17 cellular contexts compared by ENCODE assay signal in genomic region chr3:9942934-9943690, GRCh38. TPM values are rescaled to one million over a fixed set of nuclear protein-coding genes. Genes with fewer than 3 reads are reported as not detected.
A peak's percentile ranks its signal among the peaks of the same experiment; 100 is the strongest.
DNase-seq lines count a peak whose midpoint lies in the region; ATAC-seq, FAIRE-seq and TF ChIP-seq lines count a peak whose summit lies in the region.
"Had no signal": no experiment of that assay in that cellular context is flagged by ENCODE, and none has a peak within 500 bp of the region (broad histone marks: within the 10 kb centered on the region; RNA-seq: fewer than 3 reads in every experiment).

No MANE protein-coding gene starts in this region.

- H2BK15ac ChIP-seq in H1 (ENCODE audit: low read length) = no peak overlapping the region

- H2BK20ac ChIP-seq in H1 (ENCODE audit: low read length) = no peak overlapping the region

- no peaks in the 10 kb centered on the region for H4K20me1 ChIP-seq in H1 (replicated peaks in 1 of 2; ENCODE audit: control insufficient read depth in 1 of 2, insufficient read depth in 2 of 2, low read length in 2 of 2)

- H2BK120ac ChIP-seq in H1 (replicated peaks; ENCODE audit: low read depth, low read length) = no peak overlapping the region

- H3K79me2 ChIP-seq in H1 (ENCODE audit: control insufficient read depth in 1 of 2, insufficient read depth in 2 of 2, low read length in 2 of 2) = no peaks in the 10 kb centered on the region

- no peaks in the 10 kb centered on the region for H3K36me3 ChIP-seq in CD4-positive, CD25-positive, alpha-beta regulatory T cell (ENCODE audit: control insufficient read depth, insufficient read depth, low read length)
- H3K36me3 ChIP-seq in RWPE2 (ENCODE audit: low read depth) = peaks cover 6% of the 10 kb centered on the region; the same call in 1 of the 2 replicates
- no peaks in the 10 kb centered on the region for H3K36me3 ChIP-seq in H1 (ENCODE audit: control insufficient read depth in 2 of 4, insufficient read depth in 4 of 4, low read length in 3 of 4)
- H3K36me3 ChIP-seq: SJCRH30 had no signal

- no peak overlapping the region for H3K4me2 ChIP-seq in H1 (ENCODE audit: insufficient read depth in 1 of 2, low read depth in 2 of 2, low read length in 2 of 2)

- H3K27ac ChIP-seq in 22Rv1 (peak overlapping the region; percentile 84), RWPE2 (ENCODE audit: poor library complexity, severe bottlenecking) (no peak overlapping the region), H1 (ENCODE audit: low read depth, low read length) (no peak overlapping the region)
- H3K27ac ChIP-seq in CD4-positive, CD25-positive, alpha-beta regulatory T cell (ENCODE audit: insufficient read depth, low read length, poor library complexity, severe bottlenecking) = no peak overlapping the region
- H3K27ac ChIP-seq: GM23248, SJCRH30 had no signal

- no peak overlapping the region for H3K56ac ChIP-seq in H1 (replicated peaks; ENCODE audit: insufficient read length, low read depth, low read length)

- no peak overlapping the region for H3K4ac ChIP-seq in H1 (replicated peaks; ENCODE audit: insufficient read length, low read depth, low read length)

- no peaks in the 10 kb centered on the region for H3K79me1 ChIP-seq in H1 (ENCODE audit: low read depth, low read length)

- H2AFZ ChIP-seq in H1 (ENCODE audit: low read length) = no peak overlapping the region
- H2AFZ ChIP-seq: GM23248 had no signal

- H2BK12ac ChIP-seq in H1 (ENCODE audit: low read depth, low read length) = no peak overlapping the region

- H3K27me3 ChIP-seq in CD4-positive, CD25-positive, alpha-beta regulatory T cell (ENCODE audit: control insufficient read depth, insufficient read depth, low read length) = no peaks in the 10 kb centered on the region
- H3K27me3 ChIP-seq in RWPE2 (ENCODE audit: insufficient read depth, poor library complexity, severe bottlenecking) = no peaks in the 10 kb centered on the region
- H3K27me3 ChIP-seq in H1 (replicated peaks in 1 of 4; ENCODE audit: control insufficient read depth in 3 of 4, extremely low read depth in 1 of 4, insufficient read depth in 3 of 4, low read length in 3 of 4) = no peaks in the 10 kb centered on the region
- H3K27me3 ChIP-seq: SJCRH30 had no signal

- TF ChIP-seq POLR2A in H1 (IDR thresholded peaks at IDR 0.05; ENCODE audit: control extremely low read depth in 1 of 2, low read depth in 2 of 2, low read length in 2 of 2) = 0 out of 3 replicates have a peak, but pooled peaks of 1 of the 2 experiments have one; percentile 2

- no peak overlapping the region for H3K14ac ChIP-seq in H1 (ENCODE audit: insufficient read length)

- no peaks in the 10 kb centered on the region for H3K4me1 ChIP-seq in CD4-positive, CD25-positive, alpha-beta regulatory T cell (ENCODE audit: control insufficient read depth, insufficient read depth, low read length, poor library complexity, severe bottlenecking)
- H3K4me1 ChIP-seq in RWPE2 (ENCODE audit: insufficient read depth, poor library complexity, severe bottlenecking) (no peaks in the 10 kb centered on the region), H1 (replicated peaks in 1 of 4; ENCODE audit: control insufficient read depth in 3 of 4, insufficient read depth in 4 of 4, low read length in 3 of 4) (peaks cover 0 to 8% (median 4%) of the 10 kb centered on the region in 4 experiments; a peak in 5 of 7 replicates)
- H3K4me1 ChIP-seq: SJCRH30 had no signal

- DNase-seq in CD4-positive, CD25-positive, alpha-beta regulatory T cell = no peak
- DNase-seq in RWPE2 (ENCODE audit: low spot score) = peak; percentile 33
- DNase-seq in H1 (ENCODE audit: low read depth in 1 of 2, low spot score in 2 of 2) = no peak
- no peak for DNase-seq in cortex of kidney (lab: John Stamatoyannopoulos, UW)
- DNase-seq: GDM1, GM23248, KG1, NCI-H1436, NCI-H2029, NCI-H748 treated with DMSO at 0.1 percent for 48 hours, OCI-M1, SJCRH30 had no signal

- no peaks in the 10 kb centered on the region for H3K9me3 ChIP-seq in CD4-positive, CD25-positive, alpha-beta regulatory T cell (ENCODE audit: control insufficient read depth in 2 of 2, low read length in 2 of 2)
- H3K9me3 ChIP-seq in RWPE2 (ENCODE audit: severe bottlenecking) (no peaks in the 10 kb centered on the region), H1 (ENCODE audit: insufficient read depth in 2 of 2, low read depth in 1 of 2, low read length in 1 of 2) (peaks cover 0 to 4% of the 10 kb centered on the region in 2 experiments; a peak in 1 of 4 replicates)
- H3K9me3 ChIP-seq: SJCRH30 had no signal

- no peak overlapping the region for H2BK5ac ChIP-seq in H1 (ENCODE audit: low read depth, low read length)

- no peak overlapping the region for H4K5ac ChIP-seq in H1 (ENCODE audit: insufficient read length, low read depth, low read length)

- no peak for TF ChIP-seq RAD21 in H1 (IDR thresholded peaks at IDR 0.05 in 1 of 2, conservative IDR thresholded peaks at IDR 0.05 in 1 of 2; ENCODE audit: low read depth in 2 of 2, low read length in 2 of 2)

- H3K36me3 Mint-ChIP-seq in CD4-positive, CD25-positive, alpha-beta regulatory T cell = peaks cover 11% of the 10 kb centered on the region

- H4K8ac ChIP-seq in H1 (ENCODE audit: extremely low read depth, insufficient read depth, low read length) = peak overlapping the region; percentile 51; the same call in 1 of the 2 replicates

- TF ChIP-seq EP300 in H1 (IDR thresholded peaks at IDR 0.05; ENCODE audit: borderline replicate concordance in 1 of 2, low read depth in 2 of 2, low read length in 2 of 2) = no peak

- no peak overlapping the region for H2AK5ac ChIP-seq in H1 (ENCODE audit: low read depth, low read length)

- ATAC-seq in CD4-positive, CD25-positive, alpha-beta regulatory T cell (ENCODE audit: low read depth in 2 of 2) = no peak
- ATAC-seq in RWPE2 (ENCODE audit: low read depth) = no peak
- no peak for ATAC-seq in HG02763 (IDR thresholded peaks at IDR 0.05; ENCODE audit: unreplicated experiment)
- no peak for ATAC-seq in GM19452 (IDR thresholded peaks at IDR 0.05; ENCODE audit: unreplicated experiment)

- peaks cover 0 to 7% (median 3%) of the 10 kb centered on the region in 4 donors for H3K4me1 Mint-ChIP-seq in CD4-positive, CD25-positive, alpha-beta regulatory T cell

- FAIRE-seq in H1 (lab: Jason Lieb, UNC) = no peak
- FAIRE-seq: GM19239 had no signal

- H3K27ac Mint-ChIP-seq in CD4-positive, CD25-positive, alpha-beta regulatory T cell = peak overlapping the region in 2 of 3 donors; percentile 29 to 94

- H4K91ac ChIP-seq in H1 (replicated peaks; ENCODE audit: insufficient read length, low read length) = no peak overlapping the region

- H3K4me3 Mint-ChIP-seq in CD4-positive, CD25-positive, alpha-beta regulatory T cell = no peak overlapping the region

- H3K9ac ChIP-seq in H1 (replicated peaks in 1 of 4; ENCODE audit: extremely low read depth in 1 of 4, low read depth in 3 of 4, low read length in 3 of 4) = no peak overlapping the region
- H3K9ac ChIP-seq: GM23248 had no signal

- no peaks in the 10 kb centered on the region for H3K9me3 Mint-ChIP-seq in CD4-positive, CD25-positive, alpha-beta regulatory T cell

- CTCF ChIA-PET in H1 (lab: Charles Lee; ENCODE audit: partially characterized antibody) = interaction anchor here (0.6 to 1.8 kb wide), 10 partner anchors 9 to 116 kb away, joined by 3 to 8 read pairs (median 3); partner anchors contain the start of genes IL17RC and PRRT3

- H3K18ac ChIP-seq in H1 (ENCODE audit: extremely low read depth, low read length) = no peak overlapping the region

- WGBS in H1 (ENCODE audit: extremely low coverage in 1 of 2, insufficient coverage in 1 of 2, insufficient read length in 1 of 2, insufficient replicate concordance in 2 of 2, low coverage in 1 of 2, low lambda C conversion rate in 2 of 2, missing lambda C conversion rate in 1 of 2), 2 experiments = 88% methylated on average over 11 of the region's 11 CpGs; no CpG with 5 or more reads in 1 of the 2 experiments

- H3K23me2 ChIP-seq in H1 (ENCODE audit: low read depth, low read length) = peaks cover 18% of the 10 kb centered on the region; the same call in 1 of the 2 replicates

- POLR2A ChIA-PET in H1 (lab: Charles Lee; ENCODE audit: partially characterized antibody) = interaction anchor here (0.8 to 1.9 kb wide), 9 partner anchors 8 to 150 kb away, joined by 3 to 16 read pairs (median 4); partner anchors contain the start of genes ARPC4, CRELD1, PRRT3 and TTLL3

- H3K27me3 Mint-ChIP-seq in CD4-positive, CD25-positive, alpha-beta regulatory T cell = peaks cover 6% of the 10 kb centered on the region

- TF ChIP-seq CTCF in 22Rv1 (IDR thresholded peaks at IDR 0.05) (no peak), RWPE2 (IDR thresholded peaks at IDR 0.05; ENCODE audit: poor library complexity, severe bottlenecking) (no peak), H1 (IDR thresholded peaks at IDR 0.05; ENCODE audit: control extremely low read depth in 1 of 3, insufficient read depth in 1 of 3, low read depth in 1 of 3, low read length in 3 of 3) (no peak)

- no peak overlapping the region for H3K4me3 ChIP-seq in CD4-positive, CD25-positive, alpha-beta regulatory T cell (ENCODE audit: low read depth, low read length)
- no peak overlapping the region for H3K4me3 ChIP-seq in RWPE2 (ENCODE audit: severe bottlenecking)
- H3K4me3 ChIP-seq in H1 (ENCODE audit: extremely low read depth in 1 of 4, insufficient read depth in 2 of 4, low read depth in 3 of 4, low read length in 4 of 4) = no peak overlapping the region
- H3K4me3 ChIP-seq: GM23248, SJCRH30 had no signal

- H3K23ac ChIP-seq in H1 (ENCODE audit: insufficient read length) = no peak overlapping the region

RNA-seq across cellular contexts. Expression of gene PRRT3, which starts 9.1 kb away (rescaled TPM):
- 4.7 TPM for total RNA-seq in CD4-positive, CD25-positive, alpha-beta regulatory T cell
- 1 to 10 TPM; 3.0 to 4.3 (median 4.2) TPM for polyA plus RNA-seq in CD4-positive, CD25-positive, alpha-beta regulatory T cell
- total RNA-seq in H1 (2021; fragmentation: NEBNext Ultra II Directional; extraction: Animal tissue kit (Norgen Biotek cat#: 25700)) = 8.4 and 9.2 TPM in 2 replicates
- polyA plus RNA-seq in H1 (2011; rRNA removed) = 9.0 and 10.0 TPM in 2 replicates
- polyA plus RNA-seq in H1 (2011; cell fraction: cytosol; rRNA removed) = 8.0 TPM
- 16.5 TPM for polyA plus RNA-seq in H1 (2011; cell fraction: nucleus; rRNA removed)
- polyA plus RNA-seq in H1 (2012, experiment 1 of 2) = 3.3 to 7.9 TPM (median 6.0 TPM) in 4 replicates
- polyA plus RNA-seq in H1 (2012, experiment 2 of 2) = 5.7 TPM
- polyA plus RNA-seq in H1 (2013, experiment 1 of 2) = 9.2 TPM
- polyA plus RNA-seq in H1 (2013, experiment 2 of 2) = 7.5 TPM
- polyA minus RNA-seq in H1 (2011; rRNA and poly(A)+ RNA removed) = 18.5 and 23.8 TPM in 2 replicates
- polyA minus RNA-seq in H1 (2011; cell fraction: cytosol; rRNA and poly(A)+ RNA removed) = 7.2 TPM
- polyA minus RNA-seq in H1 (2011; cell fraction: nucleus; rRNA and poly(A)+ RNA removed) = 29.8 TPM

RNA-seq across cellular contexts. Expression of gene CRELD1, which starts 9.5 kb away (rescaled TPM):
- total RNA-seq in CD4-positive, CD25-positive, alpha-beta regulatory T cell = 24.6 TPM
- polyA plus RNA-seq in CD4-positive, CD25-positive, alpha-beta regulatory T cell = 10 to 100 TPM; 20.5 to 26.5 (median 23.9) TPM
- total RNA-seq in H1 (2021; fragmentation: NEBNext Ultra II Directional; extraction: Animal tissue kit (Norgen Biotek cat#: 25700)) = 12.4 and 12.9 TPM in 2 replicates
- 15.1 and 19.1 TPM in 2 replicates for polyA plus RNA-seq in H1 (2011; rRNA removed)
- polyA plus RNA-seq in H1 (2011; cell fraction: cytosol; rRNA removed) = 24.7 TPM
- polyA plus RNA-seq in H1 (2011; cell fraction: nucleus; rRNA removed) = 41.4 TPM
- polyA plus RNA-seq in H1 (2012, experiment 1 of 2) = 13.2 to 19.2 TPM (median 18.5 TPM) in 4 replicates
- 11.6 TPM for polyA plus RNA-seq in H1 (2012, experiment 2 of 2)
- 10.6 TPM for polyA plus RNA-seq in H1 (2013, experiment 1 of 2)
- polyA plus RNA-seq in H1 (2013, experiment 2 of 2) = 9.0 TPM
- 8.6 and 8.9 TPM in 2 replicates for polyA minus RNA-seq in H1 (2011; rRNA and poly(A)+ RNA removed)
- 6.2 TPM for polyA minus RNA-seq in H1 (2011; cell fraction: cytosol; rRNA and poly(A)+ RNA removed)
- polyA minus RNA-seq in H1 (2011; cell fraction: nucleus; rRNA and poly(A)+ RNA removed) = 9.6 TPM

RNA-seq across cellular contexts. Expression of gene IL17RC, which starts 26.2 kb away (rescaled TPM):
- 1.1 TPM for total RNA-seq in CD4-positive, CD25-positive, alpha-beta regulatory T cell
- 1 to 10 TPM; 5.6 to 9.5 (median 7.5) TPM for polyA plus RNA-seq in CD4-positive, CD25-positive, alpha-beta regulatory T cell
- 9.1 and 11.8 TPM in 2 replicates for total RNA-seq in H1 (2021; fragmentation: NEBNext Ultra II Directional; extraction: Animal tissue kit (Norgen Biotek cat#: 25700))
- 13.0 and 15.4 TPM in 2 replicates for polyA plus RNA-seq in H1 (2011; rRNA removed)
- polyA plus RNA-seq in H1 (2011; cell fraction: cytosol; rRNA removed) = 12.8 TPM
- polyA plus RNA-seq in H1 (2011; cell fraction: nucleus; rRNA removed) = 46.4 TPM
- polyA plus RNA-seq in H1 (2012, experiment 1 of 2) = 8.9 to 12.4 TPM (median 11.2 TPM) in 4 replicates
- 11.1 TPM for polyA plus RNA-seq in H1 (2012, experiment 2 of 2)
- polyA plus RNA-seq in H1 (2013, experiment 1 of 2) = 11.0 TPM
- polyA plus RNA-seq in H1 (2013, experiment 2 of 2) = 10.3 TPM
- 7.5 and 7.8 TPM in 2 replicates for polyA minus RNA-seq in H1 (2011; rRNA and poly(A)+ RNA removed)
- 7.0 TPM for polyA minus RNA-seq in H1 (2011; cell fraction: cytosol; rRNA and poly(A)+ RNA removed)
- polyA minus RNA-seq in H1 (2011; cell fraction: nucleus; rRNA and poly(A)+ RNA removed) = 12.9 TPM

RNA-seq across cellular contexts. Expression of gene IL17RE, which starts 40.5 kb away (rescaled TPM):
- 4.3 TPM for total RNA-seq in CD4-positive, CD25-positive, alpha-beta regulatory T cell
- under 1 TPM in 3 of 4 donors, not detected in 1; 0.31 to 0.33 (median 0.32) TPM for polyA plus RNA-seq in CD4-positive, CD25-positive, alpha-beta regulatory T cell
- total RNA-seq in H1 (2021; fragmentation: NEBNext Ultra II Directional; extraction: Animal tissue kit (Norgen Biotek cat#: 25700)) = 4.4 and 4.9 TPM in 2 replicates
- polyA plus RNA-seq in H1 (2011; rRNA removed) = 3.4 and 3.8 TPM in 2 replicates
- 4.0 TPM for polyA plus RNA-seq in H1 (2011; cell fraction: cytosol; rRNA removed)
- polyA plus RNA-seq in H1 (2011; cell fraction: nucleus; rRNA removed) = 13.4 TPM
- 1.9 to 3.6 TPM (median 3.2 TPM) in 4 replicates for polyA plus RNA-seq in H1 (2012, experiment 1 of 2)
- polyA plus RNA-seq in H1 (2012, experiment 2 of 2) = 2.1 TPM
- 4.8 TPM for polyA plus RNA-seq in H1 (2013, experiment 1 of 2)
- 4.4 TPM for polyA plus RNA-seq in H1 (2013, experiment 2 of 2)
- 1.6 and 2.0 TPM in 2 replicates for polyA minus RNA-seq in H1 (2011; rRNA and poly(A)+ RNA removed)
- 1.2 TPM for polyA minus RNA-seq in H1 (2011; cell fraction: cytosol; rRNA and poly(A)+ RNA removed)
- polyA minus RNA-seq in H1 (2011; cell fraction: nucleus; rRNA and poly(A)+ RNA removed) = 4.7 TPM
- total RNA-seq: RPMI7951 had no signal

RNA-seq across cellular contexts. Expression of gene EMC3, which starts 43.5 kb away (rescaled TPM):
- total RNA-seq in CD4-positive, CD25-positive, alpha-beta regulatory T cell = 57.2 TPM
- polyA plus RNA-seq in CD4-positive, CD25-positive, alpha-beta regulatory T cell = 10 to 100 TPM; 56.9 to 88.2 (median 74.4) TPM
- total RNA-seq in H1 (2021; fragmentation: NEBNext Ultra II Directional; extraction: Animal tissue kit (Norgen Biotek cat#: 25700)) = 37.6 and 40.2 TPM in 2 replicates
- polyA plus RNA-seq in H1 (2011; rRNA removed) = 34.2 and 59.8 TPM in 2 replicates
- 50.3 TPM for polyA plus RNA-seq in H1 (2011; cell fraction: cytosol; rRNA removed)
- polyA plus RNA-seq in H1 (2011; cell fraction: nucleus; rRNA removed) = 49.8 TPM
- polyA plus RNA-seq in H1 (2012, experiment 1 of 2) = 46.6 to 57.6 TPM (median 51.4 TPM) in 4 replicates
- polyA plus RNA-seq in H1 (2012, experiment 2 of 2) = 7.4 TPM
- 43.2 TPM for polyA plus RNA-seq in H1 (2013, experiment 1 of 2)
- 58.5 TPM for polyA plus RNA-seq in H1 (2013, experiment 2 of 2)
- 63.2 and 86.0 TPM in 2 replicates for polyA minus RNA-seq in H1 (2011; rRNA and poly(A)+ RNA removed)
- 17.9 TPM for polyA minus RNA-seq in H1 (2011; cell fraction: cytosol; rRNA and poly(A)+ RNA removed)
- polyA minus RNA-seq in H1 (2011; cell fraction: nucleus; rRNA and poly(A)+ RNA removed) = 17.0 TPM
